10 cellular contexts compared by ENCODE assay signal in the genomic region with DNA sequence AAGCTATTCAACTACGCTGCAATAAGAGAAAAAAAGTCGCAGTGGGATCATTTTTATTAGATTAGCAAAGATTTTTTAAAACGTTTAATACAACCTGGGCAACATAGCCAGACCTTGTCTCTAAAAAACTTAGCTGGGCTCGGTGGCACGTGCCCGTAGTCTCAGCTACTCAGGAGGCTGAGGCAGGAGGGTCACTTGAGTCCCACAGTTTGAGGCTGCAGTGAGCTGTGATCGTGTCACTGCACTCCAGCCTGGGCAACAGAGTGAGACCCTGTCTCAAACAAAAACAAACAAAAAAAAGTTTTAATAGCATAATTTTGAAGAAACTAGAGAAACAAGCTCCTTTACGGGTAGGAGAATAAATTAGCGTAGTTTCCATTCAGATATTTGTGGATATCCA. TPM values are rescaled to one million over a fixed set of nuclear protein-coding genes. Genes with fewer than 3 reads are reported as not detected.
DNase-seq lines count a peak whose midpoint lies in the region; ATAC-seq and TF ChIP-seq lines count a peak whose summit lies in the region.
"Had no signal": no experiment of that assay in that cellular context is flagged by ENCODE, and none has a peak within 500 bp of the region (broad histone marks: within the 10 kb centered on the region; RNA-seq: fewer than 3 reads in every experiment).

No MANE protein-coding gene starts in this region.

- no peak for ATAC-seq in psoas muscle
- ATAC-seq in GM19351 (IDR thresholded peaks at IDR 0.05; ENCODE audit: unreplicated experiment) = no peak

- CTCF ChIA-PET in OCI-LY7 (lab: Charles Lee; ENCODE audit: unreplicated experiment) = no interaction called here

- H3K4me2 ChIP-seq in OCI-LY7 (ENCODE audit: low read length) = peak overlapping the region; percentile 89

- peak overlapping the region; percentile 71; the same call in 1 of the 2 replicates for H2AFZ ChIP-seq in OCI-LY7 (ENCODE audit: low read length)

- H3K79me2 ChIP-seq in OCI-LY7 (ENCODE audit: insufficient read depth, low read depth, low read length) = peaks cover 27% of the 10 kb centered on the region; the same call in 1 of the 2 replicates

- intact Hi-C loops in OCI-LY7 (cut with micrococcal nuclease; ENCODE audit: unreplicated experiment) (loop anchor here (2.0 kb wide), 1 partner anchor 47 kb away; no protein-coding TSS in a partner anchor), psoas muscle (cut with DNase I) (no loop called here)

- H3K9me3 ChIP-seq in OCI-LY7 (ENCODE audit: low read length) = no peaks in the 10 kb centered on the region
- H3K9me3 ChIP-seq in endocrine pancreas (ENCODE audit: control insufficient read depth, low read length) = no peaks in the 10 kb centered on the region
- H3K9me3 ChIP-seq in psoas muscle = no peaks in the 10 kb centered on the region
- H3K9me3 ChIP-seq: stomach had no signal

- no peaks in the 10 kb centered on the region for H3K9me2 ChIP-seq in OCI-LY7 (ENCODE audit: insufficient read depth, low read length)

- TF ChIP-seq CTCF in GM12864 (IDR thresholded peaks at IDR 0.05; ENCODE audit: low read depth, low read length, missing control alignments) (no peak), OCI-LY7 (conservative IDR thresholded peaks at IDR 0.05; ENCODE audit: low read length) (no peak), psoas muscle (IDR thresholded peaks at IDR 0.05) (no peak)

- POLR2A ChIA-PET in OCI-LY7 (lab: Charles Lee) = interaction anchor here (0.6 to 3.3 kb wide), 9 partner anchors 16 to 340 kb away, joined by 3 to 17 read pairs (median 4); no protein-coding TSS in a partner anchor

- DNase-seq in GM12864 (ENCODE audit: low read depth) = no peak
- DNase-seq in OCI-LY7 (ENCODE audit: low spot score) = no peak
- no peak for DNase-seq in psoas muscle
- DNase-seq in NCI-H774 (lab: John Stamatoyannopoulos, UW) = no peak
- DNase-seq in pons (ENCODE audit: low spot score) = no peak
- DNase-seq in H4 (ENCODE audit: low spot score) = no peak
- DNase-seq: activated effector memory CD4-positive, alpha-beta T cell treated with Interleukin-2 at 50 U/mL for 16 hours had no signal

- H3K36me3 ChIP-seq in OCI-LY7 (ENCODE audit: insufficient read depth, low read length) (no peaks in the 10 kb centered on the region), endocrine pancreas (ENCODE audit: control insufficient read depth, insufficient read depth, low read length) (no peaks in the 10 kb centered on the region), psoas muscle (ENCODE audit: insufficient read depth in 1 of 2, low read depth in 1 of 2) (no peaks in the 10 kb centered on the region)
- H3K36me3 ChIP-seq: stomach had no signal

- no TSS peak for BruUV-seq in OCI-LY7 (replicated peaks; lab: Mats Ljungman, UMichigan)

- H3K27me3 ChIP-seq in endocrine pancreas (ENCODE audit: control insufficient read depth, insufficient read depth, low read length) = no peaks in the 10 kb centered on the region
- no peaks in the 10 kb centered on the region for H3K27me3 ChIP-seq in psoas muscle (ENCODE audit: insufficient read depth in 3 of 3, low read length in 2 of 3)
- H3K27me3 ChIP-seq: stomach had no signal

- H3K27ac ChIP-seq in OCI-LY7 (ENCODE audit: low read depth, low read length, poor library complexity, severe bottlenecking) (peak overlapping the region; percentile 58), psoas muscle (peak overlapping the region; percentile 93)

- H3K4me3 ChIP-seq in GM12864 (ENCODE audit: low read depth, low read length) = peak overlapping the region; percentile 94; the same call in 1 of the 2 replicates
- peak overlapping the region; percentile 78 for H3K4me3 ChIP-seq in OCI-LY7 (ENCODE audit: low read depth, low read length, poor library complexity, severe bottlenecking)
- peak overlapping the region; percentile 48 for H3K4me3 ChIP-seq in endocrine pancreas (ENCODE audit: control insufficient read depth, insufficient read depth, low read length)
- peak overlapping the region; percentile 85 for H3K4me3 ChIP-seq in psoas muscle

- 86 to 87% (median 87%) methylated on average over 9 of the region's 9 CpGs for WGBS in psoas muscle, 3 donors

- no peak overlapping the region for H3K9ac ChIP-seq in endocrine pancreas (ENCODE audit: control insufficient read depth, insufficient read depth, low read length)

- H3K4me1 ChIP-seq in OCI-LY7 (ENCODE audit: insufficient read depth, low read length, poor library complexity, severe bottlenecking) (peaks cover 41% of the 10 kb centered on the region), endocrine pancreas (ENCODE audit: control insufficient read depth, insufficient read depth, low read length) (no peaks in the 10 kb centered on the region), psoas muscle (peaks cover 6% of the 10 kb centered on the region)

- no peaks in the 10 kb centered on the region for H4K20me1 ChIP-seq in OCI-LY7 (ENCODE audit: insufficient read depth, low read length)

RNA-seq across cellular contexts. Expression of a gene that starts 1.0 kb away (rescaled TPM):
- total RNA-seq in OCI-LY7 (2014; rRNA removed; shearing (Covaris generic)) = 19.7 and 30.5 TPM in 2 replicates
- total RNA-seq in OCI-LY7 (2022) = 30.2 and 31.7 TPM in 2 replicates
- total RNA-seq in psoas muscle = 1 to 10 TPM; 3.2 to 6.4 (median 4.4) TPM
- 1 to 10 TPM; 2.2 to 3.7 (median 2.9) TPM for polyA plus RNA-seq in psoas muscle
- 2.1 and 2.4 TPM in 2 replicates for total RNA-seq in H4 (2014; rRNA removed; shearing (Covaris generic))
